In the genomic region with DNA sequence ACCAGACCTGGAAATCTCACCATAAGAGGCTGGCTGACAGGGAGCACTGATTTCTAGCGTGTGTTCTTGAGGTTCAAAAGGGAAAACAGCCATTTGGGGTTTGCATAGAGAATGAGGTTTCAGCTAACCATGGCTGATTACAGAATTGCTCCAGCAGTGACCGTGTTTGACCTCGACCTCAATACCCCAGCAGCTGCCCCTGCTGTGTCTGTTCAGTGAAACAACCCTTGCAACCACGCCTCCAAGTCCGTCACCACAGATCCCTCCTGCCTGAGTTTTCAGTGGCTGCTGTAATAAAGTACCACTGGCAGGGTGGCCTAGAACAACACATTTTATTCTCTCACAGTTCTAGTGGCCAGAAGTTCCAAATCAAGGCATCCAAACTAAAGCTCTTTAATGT, we compare ENCODE assay signal across 23 cellular contexts.
"Had no signal": no experiment of that assay in that cellular context is flagged by ENCODE, and none has a peak within 500 bp of the region (broad histone marks: within the 10 kb centered on the region; RNA-seq: fewer than 3 reads in every experiment).

No MANE protein-coding gene starts in this region.

- H3K9me3 ChIP-seq: ovary, psoas muscle, sigmoid colon, thyroid gland had no signal

- H3K4me3 ChIP-seq: coronary artery, ovary, psoas muscle, sigmoid colon, thyroid gland had no signal

- ATAC-seq: activated CD8-positive, alpha-beta T cell treated with anti-CD3 and anti-CD28 coated beads for 36 hours; activated naive CD8-positive, alpha-beta T cell treated with anti-CD3 and anti-CD28 coated beads, Interleukin-2, amount 50 U/mL, for 24 hours; psoas muscle; T-cell had no signal

- FAIRE-seq: endometrium, frontal cortex, urothelium cell line had no signal

- H3K27ac ChIP-seq: coronary artery, ovary, psoas muscle, sigmoid colon, thyroid gland had no signal

- H3K4me1 ChIP-seq: psoas muscle, thyroid gland had no signal

- H3K27me3 ChIP-seq: ovary, sigmoid colon, thyroid gland had no signal

- H3K36me3 ChIP-seq: ovary, sigmoid colon, thyroid gland had no signal

- DNase-seq: activated CD4-positive, alpha-beta T cell treated with anti-CD3 and anti-CD28 coated beads, Interleukin-2, amount 10 ng/mL, durations not matched to agents 24 days and 14 days; activated CD8-positive, alpha-beta T cell treated with anti-CD3 and anti-CD28 coated beads for 36 hours; activated effector memory CD4-positive, alpha-beta T cell treated with Interleukin-2 at 50 U/mL for 16 hours; activated naive CD4-positive, alpha-beta T cell treated with anti-CD3 and anti-CD28 coated beads, Interleukin-2, amount 10 ng/mL, durations not matched to agents 7 days and 5 days; activated naive CD8-positive, alpha-beta T cell treated with anti-CD3 and anti-CD28 coated beads, Interleukin-2, amount 50 U/mL, for 24 hours; activated T-cell treated with anti-CD3 and anti-CD28 coated beads, Interleukin-2, amount 50 U/mL, for 48 hours; anterior cingulate cortex; islet precursor cell; left colon; mammary epithelial cell; midbrain; ovary; psoas muscle; sigmoid colon; stimulated activated CD4-positive, alpha-beta T cell treated with anti-CD3 and anti-CD28 coated beads, Interleukin-12 subunit alpha, Interleukin-12 subunit beta, amount 100 ng/mL, for 4 hours; stimulated activated CD4-positive, alpha-beta T cell treated with anti-CD3 and anti-CD28 coated beads, Interleukin-1b, Interleukin-23, amount 100 ng/mL, for 48 hours; stimulated activated naive CD4-positive, alpha-beta T cell treated with Interleukin-2 at 50 U/mL for 16 hours; T-cell had no signal
